8 cellular contexts compared by ENCODE assay signal in genomic region chr10:81018898-81019890, GRCh38.
DNase-seq lines count a peak whose midpoint lies in the region; ATAC-seq and TF ChIP-seq lines count a peak whose summit lies in the region.

No MANE protein-coding gene starts in this region.

- no peak overlapping the region for H3K4me3 ChIP-seq in epithelial cell of proximal tubule (ENCODE audit: low read depth, low read length)

- H3K27ac Mint-ChIP-seq in activated CD4-positive, alpha-beta T cell treated with anti-CD3 and anti-CD28 coated beads, Interleukin-2, amount 10 ng/mL, durations not matched to agents 7 days and 5 days, result no peak overlapping the region
- H3K27ac Mint-ChIP-seq in osteocyte (ENCODE audit: unreplicated experiment), result no peak overlapping the region

- H3K27me3 Mint-ChIP-seq in activated CD4-positive, alpha-beta T cell treated with anti-CD3 and anti-CD28 coated beads, Interleukin-2, amount 10 ng/mL, durations not matched to agents 7 days and 5 days, result no peaks in the 10 kb centered on the region
- no peaks in the 10 kb centered on the region for H3K27me3 Mint-ChIP-seq in osteocyte (ENCODE audit: unreplicated experiment)

- ATAC-seq in GM19468 (IDR thresholded peaks at IDR 0.05; ENCODE audit: extremely low read depth, unreplicated experiment) (peak; percentile 53), HG03432 (IDR thresholded peaks at IDR 0.05; ENCODE audit: unreplicated experiment) (peak; percentile 90)

- no peak overlapping the region for H3K4me3 Mint-ChIP-seq in activated CD4-positive, alpha-beta T cell treated with anti-CD3 and anti-CD28 coated beads, Interleukin-2, amount 10 ng/mL, durations not matched to agents 7 days and 5 days
- no peak overlapping the region for H3K4me3 Mint-ChIP-seq in osteocyte (ENCODE audit: unreplicated experiment)

- CTCF ChIA-PET in activated CD4-positive, alpha-beta T cell treated with anti-CD3 and anti-CD28 coated beads, Interleukin-2, amount 10 ng/mL, durations not matched to agents 7 days and 5 days (lab: Charles Lee), result no interaction called here

- H3K36me3 Mint-ChIP-seq in activated CD4-positive, alpha-beta T cell treated with anti-CD3 and anti-CD28 coated beads, Interleukin-2, amount 10 ng/mL, durations not matched to agents 7 days and 5 days (ENCODE audit: low read depth), result no peaks in the 10 kb centered on the region
- H3K36me3 Mint-ChIP-seq in osteocyte (ENCODE audit: unreplicated experiment), result no peaks in the 10 kb centered on the region

- no peaks in the 10 kb centered on the region for H3K4me1 Mint-ChIP-seq in activated CD4-positive, alpha-beta T cell treated with anti-CD3 and anti-CD28 coated beads, Interleukin-2, amount 10 ng/mL, durations not matched to agents 7 days and 5 days
- H3K4me1 Mint-ChIP-seq in osteocyte (ENCODE audit: unreplicated experiment), result no peaks in the 10 kb centered on the region

- peak; percentile 85 for TF ChIP-seq CTCF in epithelial cell of proximal tubule (conservative IDR thresholded peaks at IDR 0.05; ENCODE audit: low read depth, low read length)
- peak; percentile 69 for TF ChIP-seq CTCF in osteocyte (IDR thresholded peaks at IDR 0.05)

- peak; percentile 22 for DNase-seq in activated CD4-positive, alpha-beta T cell treated with anti-CD3 and anti-CD28 coated beads, Interleukin-2, amount 10 ng/mL, durations not matched to agents 7 days and 5 days
- no peak for DNase-seq in activated CD4-positive, alpha-beta T cell treated with anti-CD3 and anti-CD28 coated beads, Interleukin-2, amount 50 U/mL, for 1 hour
- DNase-seq in OCI-M1 (lab: John Stamatoyannopoulos, UW), result peak; percentile 88
- no peak for DNase-seq in epithelial cell of proximal tubule (ENCODE audit: low read depth)
- no peak for DNase-seq in osteocyte (ENCODE audit: extremely low spot score, unreplicated experiment)
- no peak for DNase-seq in HuH-7.5 (ENCODE audit: low spot score)

- POLR2A ChIA-PET in activated CD4-positive, alpha-beta T cell treated with anti-CD3 and anti-CD28 coated beads, Interleukin-2, amount 10 ng/mL, durations not matched to agents 7 days and 5 days (lab: Charles Lee), result no interaction called here

- no peaks in the 10 kb centered on the region for H3K9me3 Mint-ChIP-seq in activated CD4-positive, alpha-beta T cell treated with anti-CD3 and anti-CD28 coated beads, Interleukin-2, amount 10 ng/mL, durations not matched to agents 7 days and 5 days
- no peaks in the 10 kb centered on the region for H3K9me3 Mint-ChIP-seq in osteocyte (ENCODE audit: unreplicated experiment)

Comparison
In these comparisons a context has a peak if more than half of its experiments do, and no peak if none do; other contexts are left out.
1. DNase-seq: peak in activated CD4-positive, alpha-beta T cell treated with anti-CD3 and anti-CD28 coated beads, Interleukin-2, amount 10 ng/mL, durations not matched to agents 7 days and 5 days (single experiment) and OCI-M1 (single experiment); none in activated CD4-positive, alpha-beta T cell treated with anti-CD3 and anti-CD28 coated beads, Interleukin-2, amount 50 U/mL, for 1 hour (single experiment), epithelial cell of proximal tubule (single experiment), osteocyte (single experiment) and HuH-7.5 (single experiment).